In the genomic region with DNA sequence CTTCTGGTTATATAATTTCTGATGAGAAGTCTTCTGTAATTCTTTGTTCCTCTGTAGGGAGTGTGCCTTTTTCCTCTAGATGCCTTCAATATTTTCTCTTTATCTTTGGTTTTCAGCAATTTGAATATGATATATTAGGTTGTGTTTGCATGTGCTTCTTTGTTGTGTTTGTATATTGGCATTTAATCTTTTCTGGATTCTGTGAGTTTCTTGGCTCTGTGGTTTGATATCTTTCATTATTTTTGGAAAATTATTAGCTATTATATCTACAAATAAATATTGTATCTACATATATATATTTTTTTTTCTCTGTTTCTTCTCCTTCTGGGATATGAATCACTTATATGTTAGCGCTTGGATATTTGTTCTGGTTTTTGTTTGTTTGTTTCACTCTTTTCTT, we compare ENCODE assay signal across 27 cellular contexts.
DNase-seq lines count a peak whose midpoint lies in the region; TF ChIP-seq lines count a peak whose summit lies in the region.
"Had no signal": no experiment of that assay in that cellular context is flagged by ENCODE, and none has a peak within 500 bp of the region (broad histone marks: within the 10 kb centered on the region; RNA-seq: fewer than 3 reads in every experiment).

No MANE protein-coding gene starts in this region.

- no peaks in the 10 kb centered on the region for H3K4me1 ChIP-seq in HEK293 (ENCODE audit: control insufficient read depth, insufficient read depth, low read length)
- H3K4me1 ChIP-seq: A549; BE2C; BLaER1; BLaER1 treated with 17β-estradiol and CSF1 and Interleukin-3, amounts not matched to agents 10 nM and 100 nM; Caco-2 had no signal

- H3K9me3 ChIP-seq in HEK293 (ENCODE audit: control insufficient read depth, insufficient read depth, low read depth, low read length): no peaks in the 10 kb centered on the region

- in situ Hi-C loops in GM13976 (cut with MboI; ENCODE audit: low sequenced_read_pairs, unreplicated experiment): no loop called here

- CTCF ChIA-PET in HEK293 (lab: Yijun Ruan, JAX): interaction anchor here (0.6 to 0.8 kb wide), 2 partner anchors 24 to 227 kb away, joined by 3 read pairs; no protein-coding TSS in a partner anchor

- no peak for DNase-seq in GM13976 (ENCODE audit: low spot score)
- DNase-seq: 8988T; ACHN; AML-193; BE2C; C1 segment of cervical spinal cord; Caco-2; Calu3; CD4-positive, alpha-beta memory T cell; CD4-positive, alpha-beta T cell; CD4-positive, CD25-positive, alpha-beta regulatory T cell; CD8-positive, alpha-beta memory T cell; CD8-positive, alpha-beta T cell; COR-L47; DMS 273 treated with DMSO at 0.1 percent for 48 hours; DMS153; DMS53; DMS79; DMS79 treated with DMSO at 0.1 percent for 48 hours; DND-41; EL had no signal

- POLR2A ChIA-PET in HEK293 (lab: Yijun Ruan, JAX): no interaction called here

- H3K36me3 ChIP-seq in HEK293 (ENCODE audit: control insufficient read depth in 2 of 2, insufficient read depth in 1 of 2, low read length in 2 of 2): no peaks in the 10 kb centered on the region
- H3K36me3 ChIP-seq: BE2C had no signal

- H3K4me3 ChIP-seq in HEK293 (ENCODE audit: low read depth, low read length): no peak overlapping the region
- H3K4me3 ChIP-seq: A549, BLaER1 had no signal

- no peak overlapping the region for H3K27ac ChIP-seq in HEK293 (ENCODE audit: extremely low read depth, low read depth, low read length)
- H3K27ac ChIP-seq: 22Rv1; A549; BLaER1; BLaER1 treated with 17β-estradiol and CSF1 and Interleukin-3, amounts not matched to agents 10 nM and 100 nM; C4-2B had no signal

- TF ChIP-seq CTCF in HEK293 (tag by site-specific recombination; IDR thresholded peaks at IDR 0.05) (no peak), GM13976 (IDR thresholded peaks at IDR 0.05; ENCODE audit: borderline replicate concordance, control extremely low read depth, extremely low read depth, insufficient read depth, missing control alignments) (no peak)

TF ChIP-seq in HEK293, 187 proteins besides CTCF, POLR2A, EP300 and RAD21:
- TF ChIP-seq ZNF211 (tag by site-specific recombination; IDR thresholded peaks at IDR 0.05; ENCODE audit: low read depth): no peak
- no peak for TF ChIP-seq ZEB2 (tag by site-specific recombination; IDR thresholded peaks at IDR 0.05)
- TF ChIP-seq, protein P1, sequence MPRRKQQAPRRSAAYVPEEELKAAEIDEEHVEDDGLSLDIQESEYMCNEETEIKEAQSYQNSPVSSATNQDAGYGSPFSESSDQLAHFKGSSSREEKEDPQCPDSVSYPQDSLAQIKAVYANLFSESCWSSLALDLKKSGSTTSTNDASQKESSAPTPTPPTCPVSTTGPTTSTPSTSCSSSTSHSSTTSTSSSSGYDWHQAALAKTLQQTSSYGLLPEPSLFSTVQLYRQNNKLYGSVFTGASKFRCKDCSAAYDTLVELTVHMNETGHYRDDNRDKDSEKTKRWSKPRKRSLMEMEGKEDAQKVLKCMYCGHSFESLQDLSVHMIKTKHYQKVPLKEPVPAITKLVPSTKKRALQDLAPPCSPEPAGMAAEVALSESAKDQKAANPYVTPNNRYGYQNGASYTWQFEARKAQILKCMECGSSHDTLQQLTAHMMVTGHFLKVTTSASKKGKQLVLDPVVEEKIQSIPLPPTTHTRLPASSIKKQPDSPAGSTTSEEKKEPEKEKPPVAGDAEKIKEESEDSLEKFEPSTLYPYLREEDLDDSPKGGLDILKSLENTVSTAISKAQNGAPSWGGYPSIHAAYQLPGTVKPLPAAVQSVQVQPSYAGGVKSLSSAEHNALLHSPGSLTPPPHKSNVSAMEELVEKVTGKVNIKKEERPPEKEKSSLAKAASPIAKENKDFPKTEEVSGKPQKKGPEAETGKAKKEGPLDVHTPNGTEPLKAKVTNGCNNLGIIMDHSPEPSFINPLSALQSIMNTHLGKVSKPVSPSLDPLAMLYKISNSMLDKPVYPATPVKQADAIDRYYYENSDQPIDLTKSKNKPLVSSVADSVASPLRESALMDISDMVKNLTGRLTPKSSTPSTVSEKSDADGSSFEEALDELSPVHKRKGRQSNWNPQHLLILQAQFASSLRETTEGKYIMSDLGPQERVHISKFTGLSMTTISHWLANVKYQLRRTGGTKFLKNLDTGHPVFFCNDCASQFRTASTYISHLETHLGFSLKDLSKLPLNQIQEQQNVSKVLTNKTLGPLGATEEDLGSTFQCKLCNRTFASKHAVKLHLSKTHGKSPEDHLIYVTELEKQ (tag by site-specific recombination; IDR thresholded peaks at IDR 0.05; ENCODE audit: borderline replicate concordance): no peak
- TF ChIP-seq ZNF558 (tag by site-specific recombination; IDR thresholded peaks at IDR 0.05): peak; percentile 98
